1 cellular context compared by ENCODE assay signal in the genomic region with DNA sequence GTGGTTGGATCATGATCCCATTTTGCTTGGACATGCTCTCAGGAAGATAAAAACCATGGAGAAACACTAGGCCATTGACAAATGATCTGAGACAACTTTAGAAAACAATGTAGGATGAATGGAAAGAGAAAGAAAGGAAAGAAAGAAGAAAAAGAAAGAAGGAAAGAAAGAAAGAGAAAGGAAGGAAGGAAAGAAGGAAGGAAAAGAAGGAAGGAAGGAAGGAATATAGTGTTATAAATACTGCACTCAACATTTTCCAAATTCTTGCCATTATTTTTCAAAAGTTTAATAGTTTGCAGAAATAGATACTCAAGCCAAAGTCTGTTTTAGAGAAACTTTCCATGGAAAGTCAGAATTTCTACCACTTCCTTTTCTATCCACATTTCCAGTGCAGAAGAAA.
A peak's percentile ranks its signal among the peaks of the same experiment; 100 is the strongest.
TF ChIP-seq lines count a peak whose summit lies in the region.

No MANE protein-coding gene starts in this region.

TF ChIP-seq in HepG2, 621 proteins besides CTCF, POLR2A, EP300 and RAD21 (continued from another document):
- TF ChIP-seq, protein P1, sequence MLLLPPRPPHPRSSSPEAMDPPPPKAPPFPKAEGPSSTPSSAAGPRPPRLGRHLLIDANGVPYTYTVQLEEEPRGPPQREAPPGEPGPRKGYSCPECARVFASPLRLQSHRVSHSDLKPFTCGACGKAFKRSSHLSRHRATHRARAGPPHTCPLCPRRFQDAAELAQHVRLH (CRISPR knock-in tag; IDR thresholded peaks at IDR 0.05; ENCODE audit: borderline replicate concordance, low read depth) = no peak
- TF ChIP-seq DNMT1 (CRISPR knock-in tag; IDR thresholded peaks at IDR 0.05) (no peak), ZNF792 (CRISPR knock-in tag; IDR thresholded peaks at IDR 0.05) (no peak), SRSF9 (IDR thresholded peaks at IDR 0.05; ENCODE audit: borderline replicate concordance, insufficient read depth, low read depth, low read length, poor library complexity, severe bottlenecking) (peak; percentile 71), ZNF780A (CRISPR knock-in tag; IDR thresholded peaks at IDR 0.05) (no peak)
TF ChIP-seq in HepG2: peak in this region for 1.
